In the genomic region with DNA sequence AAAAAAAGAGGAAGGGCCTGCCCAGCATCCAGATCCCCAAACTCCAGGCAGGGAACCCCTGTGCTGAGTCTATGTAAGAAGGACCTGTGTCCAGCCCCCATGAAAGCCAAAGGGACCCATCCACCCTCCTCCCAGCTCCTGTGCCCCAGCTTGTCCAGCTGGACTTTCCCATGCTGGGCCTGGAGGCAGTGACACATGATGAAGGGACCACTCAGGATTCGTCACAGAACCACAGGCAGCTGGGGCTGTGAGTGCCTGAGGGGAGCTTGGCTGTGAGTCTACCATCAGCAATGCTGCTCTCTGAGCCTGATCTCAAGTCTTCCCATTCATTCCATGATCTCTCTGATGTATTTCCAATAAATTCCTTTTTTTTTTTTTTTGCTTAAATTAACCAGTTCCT, we compare ENCODE assay signal across 17 cellular contexts. TPM values are rescaled to one million over a fixed set of nuclear protein-coding genes. Genes with fewer than 3 reads are reported as not detected.
DNase-seq lines count a peak whose midpoint lies in the region; TF ChIP-seq lines count a peak whose summit lies in the region.
"Had no signal": no experiment of that assay in that cellular context is flagged by ENCODE, and none has a peak within 500 bp of the region (broad histone marks: within the 10 kb centered on the region; RNA-seq: fewer than 3 reads in every experiment).

No MANE protein-coding gene starts in this region.

- H3K36me3 ChIP-seq in GM23248 (ENCODE audit: low read depth) = no peaks in the 10 kb centered on the region
- no peaks in the 10 kb centered on the region for H3K36me3 ChIP-seq in esophagus muscularis mucosa
- H3K36me3 ChIP-seq: left lung, tibial artery had no signal

- no peak overlapping the region for H3K9ac ChIP-seq in GM23248

- DNase-seq in GM23248 = peak; percentile 94
- peak; percentile 50 for DNase-seq in RWPE1 (ENCODE audit: low spot score)
- peak; percentile 57 for DNase-seq in esophagus muscularis mucosa (ENCODE audit: extremely low spot score)
- no peak for DNase-seq in NCI-H524 treated with DMSO at 0.1 percent for 48 hours (lab: John Stamatoyannopoulos, UW)
- no peak for DNase-seq in cardiac septum (ENCODE audit: low spot score)
- DNase-seq in NCI-H1694 treated with DMSO at 0.1 percent for 48 hours (lab: John Stamatoyannopoulos, UW) = no peak
- DNase-seq in KG1 (lab: John Stamatoyannopoulos, UW) = no peak
- DNase-seq: activated CD4-positive, alpha-beta T cell treated with anti-CD3 and anti-CD28 coated beads for 1 hour; activated T-cell treated with anti-CD3 and anti-CD28 coated beads for 4 hours; hippocampal formation; left lung; naive thymus-derived CD4-positive, alpha-beta T cell; NCI-H1417; OCI-M1; T-helper 1 cell; tibial artery had no signal

- POLR2A ChIA-PET in RWPE1 (lab: Yijun Ruan, JAX; ENCODE audit: low non-redundant PET) = no interaction called here

- WGBS in GM23248 (ENCODE audit: low coverage in 1 of 2, low lambda C conversion rate in 2 of 2, missing lambda C conversion rate in 2 of 2), 2 experiments = 21 to 29% methylated on average over 1 of the region's 1 CpG
- WGBS in esophagus muscularis mucosa = 67% methylated on average over 1 of the region's 1 CpG

- H3K4me3 ChIP-seq in GM23248 (no peak overlapping the region), esophagus muscularis mucosa (no peak overlapping the region)
- H3K4me3 ChIP-seq: left lung, tibial artery had no signal

- CTCF ChIA-PET in RWPE1 (lab: Yijun Ruan, JAX) = no interaction called here

- TF ChIP-seq CTCF in RWPE1 (conservative IDR thresholded peaks at IDR 0.05; ENCODE audit: low read depth) (no peak), esophagus muscularis mucosa (IDR thresholded peaks at IDR 0.05) (no peak)

- H3K9me3 ChIP-seq in GM23248 (ENCODE audit: low read depth) (no peaks in the 10 kb centered on the region), esophagus muscularis mucosa (no peaks in the 10 kb centered on the region)
- H3K9me3 ChIP-seq: left lung, tibial artery had no signal

- H3K27ac ChIP-seq in GM23248 (0 out of 2 replicates have a peak overlapping the region, but pooled peaks have one; percentile 25), RWPE1 (no peak overlapping the region), esophagus muscularis mucosa (replicated peaks in 1 of 4) (no peak overlapping the region)
- H3K27ac ChIP-seq: left lung, tibial artery had no signal

- H4K20me1 ChIP-seq in GM23248 (ENCODE audit: insufficient read depth) = no peaks in the 10 kb centered on the region

- H3K79me2 ChIP-seq in GM23248 (ENCODE audit: insufficient read depth) = no peaks in the 10 kb centered on the region

- TF ChIP-seq EP300 in esophagus muscularis mucosa (IDR thresholded peaks at IDR 0.05) = no peak

- intact Hi-C loops in esophagus muscularis mucosa (cut with DNase I) (no loop called here), cardiac septum (cut with DNase I) (no loop called here)

- H3K4me2 ChIP-seq in GM23248 (ENCODE audit: unreplicated experiment) = peak overlapping the region; percentile 24

- no peak overlapping the region for H2AFZ ChIP-seq in GM23248

- H3F3A ChIP-seq in GM23248 (ENCODE audit: insufficient read depth) = peaks cover 18% of the 10 kb centered on the region; the same call in 1 of the 2 replicates

- no peaks in the 10 kb centered on the region for H3K9me2 ChIP-seq in GM23248 (ENCODE audit: insufficient read depth)

- H3K4me1 ChIP-seq in GM23248 (ENCODE audit: insufficient read depth) (peaks cover 20% of the 10 kb centered on the region), esophagus muscularis mucosa (peaks cover 0 to 11% (median 6%) of the 10 kb centered on the region in 4 donors)
- H3K4me1 ChIP-seq: left lung, tibial artery had no signal

- H3K27me3 ChIP-seq in GM23248 (replicated peaks; ENCODE audit: insufficient read depth) (peaks cover 14% of the 10 kb centered on the region; the same call in 1 of the 2 replicates), esophagus muscularis mucosa (peaks cover 0 to 42% (median 0%) of the 10 kb centered on the region in 4 donors)

- TF ChIP-seq POLR2A in esophagus muscularis mucosa (IDR thresholded peaks at IDR 0.05; ENCODE audit: low read depth) = no peak

- in situ Hi-C loops in GM23248 (cut with MboI) = no loop called here

RNA-seq across cellular contexts. Expression of a gene that starts 36.2 kb away (rescaled TPM):
- total RNA-seq in GM23248 (2014; rRNA removed; shearing (Covaris generic)) = not detected in 2 replicates
- polyA plus RNA-seq in GM23248 (2016; fragmentation: Nextera tagmentation; extraction: Ambion mirVana) = not detected in 2 replicates
- total RNA-seq in esophagus muscularis mucosa (not detected), cardiac septum (not detected)
- total RNA-seq: cerebellum; naive thymus-derived CD4-positive, alpha-beta T cell had no signal
- polyA plus RNA-seq: naive thymus-derived CD4-positive, alpha-beta T cell had no signal

Comparison
In these comparisons a context has a peak if more than half of its experiments do, and no peak if none do; other contexts are left out.
1. DNase-seq: peak in GM23248 (single experiment), RWPE1 (single experiment) and esophagus muscularis mucosa (single experiment); none in NCI-H524 treated with DMSO at 0.1 percent for 48 hours (single experiment), cardiac septum (single experiment), NCI-H1694 treated with DMSO at 0.1 percent for 48 hours (single experiment) and KG1 (single experiment).